Comparison of ENCODE assay signal across 1 cellular context in the genomic region with DNA sequence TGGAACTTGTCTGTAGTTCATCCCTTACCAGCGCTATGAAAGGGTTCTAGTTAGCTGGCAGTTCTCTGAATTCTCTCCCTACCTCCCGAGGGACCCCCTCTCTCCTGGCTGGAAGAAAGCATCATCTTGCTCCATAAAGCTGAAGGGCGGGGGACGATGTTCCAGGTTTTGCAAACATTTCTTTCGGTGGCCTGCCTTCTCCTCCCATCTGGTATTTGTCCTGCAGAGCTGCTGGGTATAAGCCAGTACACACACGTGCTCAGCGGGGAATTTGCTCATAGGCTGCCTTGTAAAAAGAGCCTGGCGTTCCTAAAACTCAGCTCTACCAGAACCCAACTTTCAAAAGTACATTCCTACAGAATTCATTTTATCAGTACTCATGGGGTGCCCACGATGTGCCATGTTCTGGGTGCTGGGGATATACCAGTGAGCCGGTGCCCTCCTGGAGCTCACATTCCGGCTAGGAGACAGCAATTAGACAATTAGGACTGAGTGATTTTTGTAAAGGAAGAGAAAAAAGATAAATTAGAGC.
TF ChIP-seq lines count a peak whose summit lies in the region.

No MANE protein-coding gene starts in this region.

TF ChIP-seq in HepG2, 621 proteins besides CTCF, POLR2A, EP300 and RAD21 (continued from another document):
- TF ChIP-seq ZNF281 (CRISPR knock-in tag; IDR thresholded peaks at IDR 0.05; ENCODE audit: borderline replicate concordance) (no peak), HMG20B (CRISPR knock-in tag; conservative IDR thresholded peaks at IDR 0.05) (no peak), JUNB (CRISPR knock-in tag; IDR thresholded peaks at IDR 0.05; ENCODE audit: borderline replicate concordance) (no peak), CC2D1A (CRISPR knock-in tag; IDR thresholded peaks at IDR 0.05) (no peak), MIER2 (CRISPR knock-in tag; IDR thresholded peaks at IDR 0.05) (no peak), ZUFSP (CRISPR knock-in tag; IDR thresholded peaks at IDR 0.05; ENCODE audit: borderline replicate concordance) (0 out of 2 replicates have a peak, but pooled peaks have one; percentile 6), CHD4 (IDR thresholded peaks at IDR 0.05; ENCODE audit: borderline replicate concordance, low read length) (peak; percentile 60; the same call in 1 of the 2 replicates), MIER3 (CRISPR knock-in tag; IDR thresholded peaks at IDR 0.05; ENCODE audit: borderline replicate concordance) (no peak), PHF21A (CRISPR knock-in tag; IDR thresholded peaks at IDR 0.05) (peak; percentile 3; the same call in 1 of the 2 replicates), ZNF256 (CRISPR knock-in tag; conservative IDR thresholded peaks at IDR 0.05) (no peak)
- TF ChIP-seq, protein P1, sequence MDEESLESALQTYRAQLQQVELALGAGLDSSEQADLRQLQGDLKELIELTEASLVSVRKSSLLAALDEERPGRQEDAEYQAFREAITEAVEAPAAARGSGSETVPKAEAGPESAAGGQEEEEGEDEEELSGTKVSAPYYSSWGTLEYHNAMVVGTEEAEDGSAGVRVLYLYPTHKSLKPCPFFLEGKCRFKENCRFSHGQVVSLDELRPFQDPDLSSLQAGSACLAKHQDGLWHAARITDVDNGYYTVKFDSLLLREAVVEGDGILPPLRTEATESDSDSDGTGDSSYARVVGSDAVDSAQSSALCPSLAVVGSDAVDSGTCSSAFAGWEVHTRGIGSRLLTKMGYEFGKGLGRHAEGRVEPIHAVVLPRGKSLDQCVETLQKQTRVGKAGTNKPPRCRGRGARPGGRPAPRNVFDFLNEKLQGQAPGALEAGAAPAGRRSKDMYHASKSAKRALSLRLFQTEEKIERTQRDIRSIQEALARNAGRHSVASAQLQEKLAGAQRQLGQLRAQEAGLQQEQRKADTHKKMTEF (CRISPR knock-in tag; IDR thresholded peaks at IDR 0.05) = no peak
